2 cellular contexts compared by ENCODE assay signal in genomic region chr13:37919329-37919880, GRCh38.
TF ChIP-seq lines count a peak whose summit lies in the region.

No MANE protein-coding gene starts in this region.

TF ChIP-seq in HepG2, 621 proteins besides CTCF, POLR2A, EP300 and RAD21:
- peak; percentile 53; the same call in 1 of the 2 replicates for TF ChIP-seq MAFF (IDR thresholded peaks at IDR 0.05; ENCODE audit: low read depth, low read length)
- TF ChIP-seq KDM2A (CRISPR knock-in tag; IDR thresholded peaks at IDR 0.05; ENCODE audit: borderline replicate concordance, low read depth): no peak
- TF ChIP-seq MAFK (conservative IDR thresholded peaks at IDR 0.05 in 1 of 2, IDR thresholded peaks at IDR 0.05 in 1 of 2; ENCODE audit: low read length in 2 of 2): peak; percentile 48 to 71

TF ChIP-seq in K562, 482 proteins besides CTCF, POLR2A, EP300 and RAD21:
- TF ChIP-seq MAFG (tag; conservative IDR thresholded peaks at IDR 0.05): peak; percentile 51; the same call in 1 of the 2 replicates
- TF ChIP-seq, protein P1, sequence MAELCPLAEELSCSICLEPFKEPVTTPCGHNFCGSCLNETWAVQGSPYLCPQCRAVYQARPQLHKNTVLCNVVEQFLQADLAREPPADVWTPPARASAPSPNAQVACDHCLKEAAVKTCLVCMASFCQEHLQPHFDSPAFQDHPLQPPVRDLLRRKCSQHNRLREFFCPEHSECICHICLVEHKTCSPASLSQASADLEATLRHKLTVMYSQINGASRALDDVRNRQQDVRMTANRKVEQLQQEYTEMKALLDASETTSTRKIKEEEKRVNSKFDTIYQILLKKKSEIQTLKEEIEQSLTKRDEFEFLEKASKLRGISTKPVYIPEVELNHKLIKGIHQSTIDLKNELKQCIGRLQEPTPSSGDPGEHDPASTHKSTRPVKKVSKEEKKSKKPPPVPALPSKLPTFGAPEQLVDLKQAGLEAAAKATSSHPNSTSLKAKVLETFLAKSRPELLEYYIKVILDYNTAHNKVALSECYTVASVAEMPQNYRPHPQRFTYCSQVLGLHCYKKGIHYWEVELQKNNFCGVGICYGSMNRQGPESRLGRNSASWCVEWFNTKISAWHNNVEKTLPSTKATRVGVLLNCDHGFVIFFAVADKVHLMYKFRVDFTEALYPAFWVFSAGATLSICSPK (IDR thresholded peaks at IDR 0.05; ENCODE audit: borderline replicate concordance): no peak
- no peak for TF ChIP-seq SIX5 (IDR thresholded peaks at IDR 0.05; ENCODE audit: borderline replicate concordance in 1 of 2, insufficient read depth in 1 of 2, low read depth in 1 of 2, low read length in 2 of 2)
- peak; percentile 77 for TF ChIP-seq ZNF316 (IDR thresholded peaks at IDR 0.05)
- TF ChIP-seq, protein P2, sequence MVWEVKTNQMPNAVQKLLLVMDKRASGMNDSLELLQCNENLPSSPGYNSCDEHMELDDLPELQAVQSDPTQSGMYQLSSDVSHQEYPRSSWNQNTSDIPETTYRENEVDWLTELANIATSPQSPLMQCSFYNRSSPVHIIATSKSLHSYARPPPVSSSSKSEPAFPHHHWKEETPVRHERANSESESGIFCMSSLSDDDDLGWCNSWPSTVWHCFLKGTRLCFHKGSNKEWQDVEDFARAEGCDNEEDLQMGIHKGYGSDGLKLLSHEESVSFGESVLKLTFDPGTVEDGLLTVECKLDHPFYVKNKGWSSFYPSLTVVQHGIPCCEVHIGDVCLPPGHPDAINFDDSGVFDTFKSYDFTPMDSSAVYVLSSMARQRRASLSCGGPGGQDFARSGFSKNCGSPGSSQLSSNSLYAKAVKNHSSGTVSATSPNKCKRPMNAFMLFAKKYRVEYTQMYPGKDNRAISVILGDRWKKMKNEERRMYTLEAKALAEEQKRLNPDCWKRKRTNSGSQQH (CRISPR knock-in tag; IDR thresholded peaks at IDR 0.05): no peak
- TF ChIP-seq C11orf30 (IDR thresholded peaks at IDR 0.05; ENCODE audit: low read depth): peak; percentile 69
- no peak for TF ChIP-seq GTF3C2 (IDR thresholded peaks at IDR 0.05; ENCODE audit: borderline replicate concordance, extremely low read depth, insufficient read length)
- no peak for TF ChIP-seq GATA2 (CRISPR knock-in tag; IDR thresholded peaks at IDR 0.05)
- TF ChIP-seq ZSCAN29 (IDR thresholded peaks at IDR 0.05): no peak
- no peak for TF ChIP-seq RBBP5 (IDR thresholded peaks at IDR 0.05; ENCODE audit: borderline replicate concordance, insufficient read depth, low read length, poor library complexity, severe bottlenecking)
- no peak for TF ChIP-seq ZNF347 (CRISPR knock-in tag; IDR thresholded peaks at IDR 0.05; ENCODE audit: low read depth)
- peak; percentile 39 for TF ChIP-seq MAFF (IDR thresholded peaks at IDR 0.05; ENCODE audit: low read length)
- no peak for TF ChIP-seq NRF1 (conservative IDR thresholded peaks at IDR 0.05 in 1 of 2, IDR thresholded peaks at IDR 0.05 in 1 of 2)
- TF ChIP-seq, protein P3, sequence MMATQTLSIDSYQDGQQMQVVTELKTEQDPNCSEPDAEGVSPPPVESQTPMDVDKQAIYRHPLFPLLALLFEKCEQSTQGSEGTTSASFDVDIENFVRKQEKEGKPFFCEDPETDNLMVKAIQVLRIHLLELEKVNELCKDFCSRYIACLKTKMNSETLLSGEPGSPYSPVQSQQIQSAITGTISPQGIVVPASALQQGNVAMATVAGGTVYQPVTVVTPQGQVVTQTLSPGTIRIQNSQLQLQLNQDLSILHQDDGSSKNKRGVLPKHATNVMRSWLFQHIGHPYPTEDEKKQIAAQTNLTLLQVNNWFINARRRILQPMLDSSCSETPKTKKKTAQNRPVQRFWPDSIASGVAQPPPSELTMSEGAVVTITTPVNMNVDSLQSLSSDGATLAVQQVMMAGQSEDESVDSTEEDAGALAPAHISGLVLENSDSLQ (IDR thresholded peaks at IDR 0.05): no peak
- no peak for TF ChIP-seq FOXJ3 (CRISPR knock-in tag; IDR thresholded peaks at IDR 0.05)
- TF ChIP-seq ZMIZ1 (IDR thresholded peaks at IDR 0.05; ENCODE audit: low read depth in 2 of 2, low read length in 2 of 2): no peak
- TF ChIP-seq NFRKB (IDR thresholded peaks at IDR 0.05; ENCODE audit: low read depth): no peak
- TF ChIP-seq, protein P4, sequence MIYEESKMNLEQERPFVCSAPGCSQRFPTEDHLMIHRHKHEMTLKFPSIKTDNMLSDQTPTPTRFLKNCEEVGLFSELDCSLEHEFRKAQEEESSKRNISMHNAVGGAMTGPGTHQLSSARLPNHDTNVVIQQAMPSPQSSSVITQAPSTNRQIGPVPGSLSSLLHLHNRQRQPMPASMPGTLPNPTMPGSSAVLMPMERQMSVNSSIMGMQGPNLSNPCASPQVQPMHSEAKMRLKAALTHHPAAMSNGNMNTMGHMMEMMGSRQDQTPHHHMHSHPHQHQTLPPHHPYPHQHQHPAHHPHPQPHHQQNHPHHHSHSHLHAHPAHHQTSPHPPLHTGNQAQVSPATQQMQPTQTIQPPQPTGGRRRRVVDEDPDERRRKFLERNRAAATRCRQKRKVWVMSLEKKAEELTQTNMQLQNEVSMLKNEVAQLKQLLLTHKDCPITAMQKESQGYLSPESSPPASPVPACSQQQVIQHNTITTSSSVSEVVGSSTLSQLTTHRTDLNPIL (CRISPR knock-in tag; IDR thresholded peaks at IDR 0.05): no peak
- TF ChIP-seq BDP1 (IDR thresholded peaks at IDR 0.05; ENCODE audit: insufficient read depth, insufficient read length): no peak
- no peak for TF ChIP-seq NR1H2 (CRISPR knock-in tag; IDR thresholded peaks at IDR 0.05)
- TF ChIP-seq MEF2A (IDR thresholded peaks at IDR 0.05; ENCODE audit: control insufficient read depth, low read depth, low read length): no peak
- TF ChIP-seq SIN3A (IDR thresholded peaks at IDR 0.05; ENCODE audit: borderline replicate concordance in 2 of 2, control insufficient read depth in 1 of 2, low read depth in 2 of 2, low read length in 2 of 2): no peak
- TF ChIP-seq ZNF277 (CRISPR knock-in tag; IDR thresholded peaks at IDR 0.05; ENCODE audit: borderline replicate concordance): no peak
- TF ChIP-seq COPS2 (conservative IDR thresholded peaks at IDR 0.05): no peak
- no peak for TF ChIP-seq HMG20A (CRISPR knock-in tag; conservative IDR thresholded peaks at IDR 0.05)
- no peak for TF ChIP-seq POLR2B (IDR thresholded peaks at IDR 0.05; ENCODE audit: low read depth, partially characterized antibody)
- TF ChIP-seq XRCC5 (IDR thresholded peaks at IDR 0.05; ENCODE audit: low read depth, low read length): no peak
- no peak for TF ChIP-seq YBX1 (IDR thresholded peaks at IDR 0.05)
